ENCODE assay signal across 12 cellular contexts in genomic region chr3:64340636-64341240, GRCh38.
DNase-seq lines count a peak whose midpoint lies in the region; TF ChIP-seq lines count a peak whose summit lies in the region.
"Had no signal": no experiment of that assay in that cellular context is flagged by ENCODE, and none has a peak within 500 bp of the region (broad histone marks: within the 10 kb centered on the region; RNA-seq: fewer than 3 reads in every experiment).

No MANE protein-coding gene starts in this region.

- H3K4me1 ChIP-seq in GM23248 (ENCODE audit: insufficient read depth) (peaks cover 56% of the 10 kb centered on the region), smooth muscle cell (ENCODE audit: low read depth) (peaks cover 55% of the 10 kb centered on the region)

- in situ Hi-C loops in GM23248 (cut with MboI) = no loop called here
- in situ Hi-C loops in astrocyte of the spinal cord (cut with HindIII; ENCODE audit: low sequenced_read_pairs) = no loop called here
- in situ Hi-C loops in GM13976 (cut with MboI; ENCODE audit: low sequenced_read_pairs, unreplicated experiment) = no loop called here

- H3K79me2 ChIP-seq in GM23248 (ENCODE audit: insufficient read depth) = no peaks in the 10 kb centered on the region
- peaks cover 4% of the 10 kb centered on the region for H3K79me2 ChIP-seq in smooth muscle cell (ENCODE audit: low read depth)

- H3K27ac ChIP-seq in GM23248 (peak overlapping the region; percentile 95), smooth muscle cell (ENCODE audit: low read depth) (peak overlapping the region; percentile 99)
- H3K27ac ChIP-seq: neutrophil had no signal

- POLR2A ChIA-PET in GM10248 (lab: Yijun Ruan, JAX) = no interaction called here

- no peaks in the 10 kb centered on the region for H3K9me3 ChIP-seq in GM23248 (ENCODE audit: low read depth)
- H3K9me3 ChIP-seq in smooth muscle cell (replicated peaks; ENCODE audit: low read depth) = no peaks in the 10 kb centered on the region
- H3K9me3 ChIP-seq: neutrophil had no signal

- H3K4me2 ChIP-seq in GM23248 (ENCODE audit: unreplicated experiment) = peak overlapping the region; percentile 82
- H3K4me2 ChIP-seq in smooth muscle cell = peak overlapping the region; percentile 71

- no peaks in the 10 kb centered on the region for H3K36me3 ChIP-seq in GM23248 (ENCODE audit: low read depth)
- no peaks in the 10 kb centered on the region for H3K36me3 ChIP-seq in smooth muscle cell (ENCODE audit: low read depth)
- H3K36me3 ChIP-seq: neutrophil had no signal

- H3F3A ChIP-seq in GM23248 (ENCODE audit: insufficient read depth) = peaks cover 54% of the 10 kb centered on the region
- H3F3A ChIP-seq in smooth muscle cell (ENCODE audit: low read depth) = peaks cover 26% of the 10 kb centered on the region

- no peaks in the 10 kb centered on the region for H3K27me3 ChIP-seq in GM23248 (replicated peaks; ENCODE audit: insufficient read depth)
- H3K27me3 ChIP-seq in smooth muscle cell (ENCODE audit: low read depth) = no peaks in the 10 kb centered on the region
- H3K27me3 ChIP-seq: neutrophil had no signal

- DNase-seq in GM23248 (peak; percentile 91), astrocyte of the spinal cord (ENCODE audit: low read depth, low spot score) (peak; percentile 87), iris pigment epithelial cell (ENCODE audit: low read depth) (peak; percentile 92), smooth muscle cell (lab: John Stamatoyannopoulos, UW; ENCODE audit: unreplicated experiment) (no peak), GM13976 (ENCODE audit: low spot score) (no peak), HK-2 (ENCODE audit: unreplicated experiment) (no peak), KG1 (lab: John Stamatoyannopoulos, UW) (no peak), GM10248 (ENCODE audit: extremely low spot score) (no peak)
- DNase-seq: NCI-H187 treated with DMSO at 0.1 percent for 48 hours; stimulated activated CD4-positive, alpha-beta T cell treated with anti-CD3 and anti-CD28 coated beads, Interleukin-2, amount 100 ng/mL, for 24 hours; T-helper 17 cell had no signal

- TF ChIP-seq CTCF in astrocyte of the spinal cord (IDR thresholded peaks at IDR 0.05; ENCODE audit: low read depth, low read length) = no peak
- TF ChIP-seq CTCF in smooth muscle cell (IDR thresholded peaks at IDR 0.05; ENCODE audit: borderline replicate concordance, insufficient read depth, poor library complexity, severe bottlenecking) = no peak
- TF ChIP-seq CTCF in GM13976 (IDR thresholded peaks at IDR 0.05; ENCODE audit: borderline replicate concordance, control extremely low read depth, extremely low read depth, insufficient read depth, missing control alignments) = no peak
- TF ChIP-seq CTCF in GM10248 (IDR thresholded peaks at IDR 0.05; ENCODE audit: control extremely low read depth, extremely low read depth, low read depth, missing control alignments) = no peak

- peak overlapping the region; percentile 62 for H3K9ac ChIP-seq in GM23248
- peak overlapping the region; percentile 91 for H3K9ac ChIP-seq in smooth muscle cell (ENCODE audit: low read depth)

- H4K20me1 ChIP-seq in GM23248 (ENCODE audit: insufficient read depth) (no peaks in the 10 kb centered on the region), smooth muscle cell (ENCODE audit: low read depth) (no peaks in the 10 kb centered on the region)

- H2AFZ ChIP-seq in GM23248 (peak overlapping the region; percentile 43; the same call in 1 of the 2 replicates), smooth muscle cell (ENCODE audit: low read depth) (no peak overlapping the region)

- H3K4me3 ChIP-seq in GM23248 (peak overlapping the region; percentile 55), astrocyte of the spinal cord (ENCODE audit: low read depth, low read length) (no peak overlapping the region), smooth muscle cell (peak overlapping the region; percentile 14)

- H3K9me2 ChIP-seq in GM23248 (ENCODE audit: insufficient read depth) = no peaks in the 10 kb centered on the region

- CTCF ChIA-PET in GM10248 (lab: Yijun Ruan, JAX) = interaction anchor here (1.4 to 1.6 kb wide), 2 partner anchors 8 to 16 kb away, joined by 4 read pairs; no protein-coding TSS in a partner anchor

- 46 to 47% methylated on average over 15 of the region's 15 CpGs for WGBS in GM23248 (ENCODE audit: low coverage in 1 of 2, low lambda C conversion rate in 2 of 2, missing lambda C conversion rate in 2 of 2), 2 experiments
- WGBS in smooth muscle cell (ENCODE audit: low lambda C conversion rate) = 41% methylated on average over 15 of the region's 15 CpGs

Comparison
In these comparisons a context has a peak if more than half of its experiments do, and no peak if none do; other contexts are left out.
1. DNase-seq: peak in GM23248 (single experiment), astrocyte of the spinal cord (single experiment) and iris pigment epithelial cell (single experiment); none in smooth muscle cell (single experiment), GM13976 (single experiment), HK-2 (single experiment), KG1 (single experiment) and GM10248 (single experiment).